Comparison of ENCODE assay signal across 8 cellular contexts in genomic region chr10:99975942-99976809, GRCh38. TPM values are rescaled to one million over a fixed set of nuclear protein-coding genes. Genes with fewer than 3 reads are reported as not detected.
DNase-seq lines count a peak whose midpoint lies in the region; ATAC-seq and TF ChIP-seq lines count a peak whose summit lies in the region.

No MANE protein-coding gene starts in this region.

- H3K4me1 ChIP-seq in IMR-90 (ENCODE audit: control insufficient read depth, insufficient read depth, low read length), result peaks cover 8% of the 10 kb centered on the region
- H3K4me1 ChIP-seq in mesenchymal stem cell (ENCODE audit: control insufficient read depth, insufficient read depth, low read depth, low read length), result peaks cover 11% of the 10 kb centered on the region

- peak overlapping the region; percentile 11 to 62; a peak in 3 of 4 replicates for H4K8ac ChIP-seq in IMR-90 (ENCODE audit: low read depth in 2 of 2, low read length in 2 of 2)
- no peak overlapping the region for H4K8ac ChIP-seq in mesenchymal stem cell (ENCODE audit: low read length)

- H3K9me3 ChIP-seq in AG04450 (ENCODE audit: control insufficient read depth, insufficient read depth, low read length), result no peaks in the 10 kb centered on the region
- no peaks in the 10 kb centered on the region for H3K9me3 ChIP-seq in IMR-90 (ENCODE audit: control insufficient read depth, insufficient read depth, low read length)
- no peaks in the 10 kb centered on the region for H3K9me3 ChIP-seq in mesenchymal stem cell (ENCODE audit: control insufficient read depth, low read length)

- H3K27me3 Mint-ChIP-seq in MCF 10A (ENCODE audit: insufficient read depth, unreplicated experiment), result no peaks in the 10 kb centered on the region
- H3K27me3 Mint-ChIP-seq in activated CD4-positive, alpha-beta memory T cell treated with anti-CD3 and anti-CD28 coated beads, Interleukin-2, amount 10 ng/mL, durations not matched to agents 7 days and 5 days, result no peaks in the 10 kb centered on the region
- H3K27me3 Mint-ChIP-seq in activated CD4-positive, alpha-beta memory T cell treated with anti-CD3 and anti-CD28 coated beads for 36 hours, result no peaks in the 10 kb centered on the region

- TF ChIP-seq POLR2A in IMR-90 (IDR thresholded peaks at IDR 0.05; ENCODE audit: low read depth, low read length), result no peak

- CTCF ChIA-PET in AG04450 (lab: Charles Lee), result interaction anchor here (1.2 to 3.0 kb wide), 7 partner anchors 11 to 131 kb away, joined by 4 to 16 read pairs (median 6); no protein-coding TSS in a partner anchor
- CTCF ChIA-PET in IMR-90 (lab: Yijun Ruan, JAX), result interaction anchor here (0.5 to 1.3 kb wide), 6 partner anchors 11 to 122 kb away, joined by 3 read pairs; partner anchors contain the start of gene DNMBP
- CTCF ChIA-PET in MCF 10A (lab: Yijun Ruan, JAX), result interaction anchor here (0.7 to 6.3 kb wide), 13 partner anchors 11 to 131 kb away, joined by 3 to 55 read pairs (median 4); partner anchors contain the start of gene DNMBP
- CTCF ChIA-PET in activated CD4-positive, alpha-beta memory T cell treated with anti-CD3 and anti-CD28 coated beads, Interleukin-2, amount 10 ng/mL, durations not matched to agents 7 days and 5 days (lab: Charles Lee), result no interaction called here
- CTCF ChIA-PET in activated CD4-positive, alpha-beta memory T cell treated with anti-CD3 and anti-CD28 coated beads for 36 hours (lab: Charles Lee), result interaction anchor here (1.5 to 1.8 kb wide), 2 partner anchors 33 to 70 kb away, joined by 5 read pairs; partner anchors contain the start of gene DNMBP

- H3K14ac ChIP-seq in IMR-90 (replicated peaks; ENCODE audit: low read depth, low read length), result peak overlapping the region; percentile 61; the same call in 1 of the 2 replicates
- H3K14ac ChIP-seq in mesenchymal stem cell (ENCODE audit: low read length in 2 of 2), result peak overlapping the region in 1 of 2 experiments; percentile 55

- no peak overlapping the region for H2AFZ ChIP-seq in IMR-90 (replicated peaks; ENCODE audit: low read length, poor library complexity)
- H2AFZ ChIP-seq in mesenchymal stem cell (ENCODE audit: low read depth, low read length), result no peak overlapping the region

- peak; percentile 5 for ATAC-seq in IMR-90 (ENCODE audit: low read depth)

- H3K27ac ChIP-seq in AG04450 (ENCODE audit: low read depth, low read length), result peak overlapping the region; percentile 89
- H3K27ac ChIP-seq in IMR-90 (ENCODE audit: insufficient read depth, low read length), result peak overlapping the region; percentile 75
- peak overlapping the region; percentile 69 for H3K27ac ChIP-seq in mesenchymal stem cell (ENCODE audit: low read length, poor library complexity, severe bottlenecking)

- H3K9ac ChIP-seq in IMR-90 (ENCODE audit: low read depth, low read length) (peak overlapping the region; percentile 50; the same call in 1 of the 2 replicates), mesenchymal stem cell (ENCODE audit: low read length) (peak overlapping the region; percentile 89)

- WGBS in IMR-90 (ENCODE audit: extremely low coverage in 2 of 2, insufficient read length in 1 of 2), 2 experiments, result 20% methylated on average over 1 of the region's 7 CpGs; no CpG with 5 or more reads in 1 of the 2 experiments
- WGBS in mesenchymal stem cell, result 28% methylated on average over 4 of the region's 7 CpGs

- H3K27me3 ChIP-seq in AG04450 (ENCODE audit: control insufficient read depth, insufficient read depth, low read length) (no peaks in the 10 kb centered on the region), IMR-90 (ENCODE audit: control insufficient read depth, insufficient read depth, low read length) (no peaks in the 10 kb centered on the region), mesenchymal stem cell (ENCODE audit: control insufficient read depth in 1 of 2, insufficient read depth in 1 of 2, low read length in 2 of 2) (no peaks in the 10 kb centered on the region)

- no peak for DNase-seq in AG04450 (ENCODE audit: low read depth, low spot score)
- DNase-seq in IMR-90, result peak; percentile 72
- peak; percentile 69 for DNase-seq in MCF 10A (ENCODE audit: unreplicated experiment)
- peak; percentile 90 for DNase-seq in mesenchymal stem cell
- DNase-seq in activated CD4-positive, alpha-beta memory T cell treated with anti-CD3 and anti-CD28 coated beads, Interleukin-2, amount 10 ng/mL, durations not matched to agents 7 days and 5 days, result no peak
- no peak for DNase-seq in activated CD4-positive, alpha-beta memory T cell treated with anti-CD3 and anti-CD28 coated beads for 36 hours
- no peak for DNase-seq in cortex of kidney (lab: John Stamatoyannopoulos, UW)
- DNase-seq in stimulated activated CD4-positive, alpha-beta T cell treated with anti-CD3 and anti-CD28 coated beads, Interleukin-2, amount 100 ng/mL, for 48 hours, result no peak

- H2BK20ac ChIP-seq in IMR-90 (ENCODE audit: low read depth, low read length), result peak overlapping the region; percentile 30

- H3K79me1 ChIP-seq in IMR-90 (ENCODE audit: low read depth in 1 of 2, low read length in 2 of 2) (peaks cover 22 to 74% of the 10 kb centered on the region in 2 experiments), mesenchymal stem cell (replicated peaks; ENCODE audit: low read length, poor library complexity, severe bottlenecking) (peaks cover 2% of the 10 kb centered on the region)

- H4K91ac ChIP-seq in IMR-90 (ENCODE audit: insufficient read depth, low read depth, low read length) (peak overlapping the region; percentile 34), mesenchymal stem cell (ENCODE audit: low read length) (peak overlapping the region; percentile 39)

- H3K27ac Mint-ChIP-seq in MCF 10A (ENCODE audit: low read depth, unreplicated experiment), result peak overlapping the region; percentile 100
- no peak overlapping the region for H3K27ac Mint-ChIP-seq in activated CD4-positive, alpha-beta memory T cell treated with anti-CD3 and anti-CD28 coated beads, Interleukin-2, amount 10 ng/mL, durations not matched to agents 7 days and 5 days
- no peak overlapping the region for H3K27ac Mint-ChIP-seq in activated CD4-positive, alpha-beta memory T cell treated with anti-CD3 and anti-CD28 coated beads for 36 hours

- H3K4ac ChIP-seq in IMR-90 (ENCODE audit: low read depth, low read length), result peak overlapping the region; percentile 78
- H3K4ac ChIP-seq in mesenchymal stem cell (ENCODE audit: low read depth in 1 of 2, low read length in 2 of 2), result peak overlapping the region in 1 of 2 experiments; percentile 79

- H2AK9ac ChIP-seq in IMR-90 (replicated peaks; ENCODE audit: low read depth, low read length, poor library complexity), result no peak overlapping the region

- dilution Hi-C loops in IMR-90 (cut with HindIII; ENCODE audit: low sequenced_read_pairs, unreplicated experiment), result no loop called here

- TF ChIP-seq RAD21 in IMR-90 (IDR thresholded peaks at IDR 0.05; ENCODE audit: low read length), result no peak

- H3K36me3 ChIP-seq in IMR-90 (ENCODE audit: control insufficient read depth, insufficient read depth, low read length) (no peaks in the 10 kb centered on the region), mesenchymal stem cell (ENCODE audit: control insufficient read depth in 1 of 2, insufficient read depth in 2 of 2, low read depth in 1 of 2, low read length in 2 of 2) (peaks cover 0 to 10% of the 10 kb centered on the region in 2 experiments)

- H3K4me3 Mint-ChIP-seq in MCF 10A (ENCODE audit: unreplicated experiment), result peak overlapping the region; percentile 67
- no peak overlapping the region for H3K4me3 Mint-ChIP-seq in activated CD4-positive, alpha-beta memory T cell treated with anti-CD3 and anti-CD28 coated beads, Interleukin-2, amount 10 ng/mL, durations not matched to agents 7 days and 5 days
- no peak overlapping the region for H3K4me3 Mint-ChIP-seq in activated CD4-positive, alpha-beta memory T cell treated with anti-CD3 and anti-CD28 coated beads for 36 hours

- H3K4me3 ChIP-seq in AG04450 (ENCODE audit: low read depth, low read length) (peak overlapping the region; percentile 27), IMR-90 (ENCODE audit: insufficient read depth, low read depth, low read length) (0 out of 2 replicates have a peak overlapping the region, but pooled peaks have one; percentile 1), mesenchymal stem cell (ENCODE audit: insufficient read depth in 1 of 2, low read depth in 1 of 2, low read length in 2 of 2) (peak overlapping the region in 1 of 2 experiments; percentile 62)

- H4K20me1 ChIP-seq in IMR-90 (ENCODE audit: insufficient read depth, low read length), result no peaks in the 10 kb centered on the region; the same call in 1 of the 2 replicates

- peaks cover 15% of the 10 kb centered on the region for H3K9me1 ChIP-seq in IMR-90 (ENCODE audit: insufficient read depth, low read length)

- peaks cover 19% of the 10 kb centered on the region for H3K4me1 Mint-ChIP-seq in MCF 10A (ENCODE audit: insufficient read depth, unreplicated experiment)
- no peaks in the 10 kb centered on the region for H3K4me1 Mint-ChIP-seq in activated CD4-positive, alpha-beta memory T cell treated with anti-CD3 and anti-CD28 coated beads, Interleukin-2, amount 10 ng/mL, durations not matched to agents 7 days and 5 days
- H3K4me1 Mint-ChIP-seq in activated CD4-positive, alpha-beta memory T cell treated with anti-CD3 and anti-CD28 coated beads for 36 hours (ENCODE audit: low read depth), result no peaks in the 10 kb centered on the region

- H3K4me2 ChIP-seq in IMR-90 (ENCODE audit: low read depth, low read length), result peak overlapping the region; percentile 92
- H3K4me2 ChIP-seq in mesenchymal stem cell (ENCODE audit: low read length, poor library complexity, severe bottlenecking), result no peak overlapping the region

- H3K23ac ChIP-seq in IMR-90 (ENCODE audit: low read depth, low read length) (peak overlapping the region; percentile 72), mesenchymal stem cell (ENCODE audit: low read length in 2 of 2) (no peak overlapping the region)

- peaks cover 16% of the 10 kb centered on the region for H3K36me3 Mint-ChIP-seq in MCF 10A (ENCODE audit: insufficient read depth, unreplicated experiment)
- H3K36me3 Mint-ChIP-seq in activated CD4-positive, alpha-beta memory T cell treated with anti-CD3 and anti-CD28 coated beads, Interleukin-2, amount 10 ng/mL, durations not matched to agents 7 days and 5 days (ENCODE audit: low read depth), result peaks cover 4% of the 10 kb centered on the region
- no peaks in the 10 kb centered on the region for H3K36me3 Mint-ChIP-seq in activated CD4-positive, alpha-beta memory T cell treated with anti-CD3 and anti-CD28 coated beads for 36 hours

- intact Hi-C loops in IMR-90 (cut with micrococcal nuclease), result loop anchor here (2.0 to 5.0 kb wide), 3 partner anchors 25 to 211 kb away; partner anchors contain the start of genes DNMBP and ERLIN1
- intact Hi-C loops in MCF 10A (cut with micrococcal nuclease), result loop anchor here (5.0 kb wide), 1 partner anchor 49 kb away; no protein-coding TSS in a partner anchor
- intact Hi-C loops in activated CD4-positive, alpha-beta memory T cell treated with anti-CD3 and anti-CD28 coated beads for 36 hours (cut with micrococcal nuclease), result no loop called here

- H3K9me3 Mint-ChIP-seq in MCF 10A (ENCODE audit: unreplicated experiment), result no peaks in the 10 kb centered on the region
- no peaks in the 10 kb centered on the region for H3K9me3 Mint-ChIP-seq in activated CD4-positive, alpha-beta memory T cell treated with anti-CD3 and anti-CD28 coated beads, Interleukin-2, amount 10 ng/mL, durations not matched to agents 7 days and 5 days
- H3K9me3 Mint-ChIP-seq in activated CD4-positive, alpha-beta memory T cell treated with anti-CD3 and anti-CD28 coated beads for 36 hours, result no peaks in the 10 kb centered on the region

- POLR2A ChIA-PET in AG04450 (lab: Yijun Ruan, JAX) (interaction anchor here (1.3 to 2.2 kb wide), 5 partner anchors 21 to 70 kb away, joined by 4 to 11 read pairs (median 6); partner anchors contain the start of gene DNMBP), IMR-90 (lab: Charles Lee; ENCODE audit: unreplicated experiment) (interaction anchor here (0.5 kb wide), 1 partner anchor 49 kb away, joined by 3 read pairs; no protein-coding TSS in a partner anchor), MCF 10A (lab: Yijun Ruan, JAX) (interaction anchor here (0.8 to 16.1 kb wide), 9 partner anchors 10 to 209 kb away, joined by 3 to 547 read pairs (median 11); partner anchors contain the start of gene DNMBP)
- POLR2A ChIA-PET in activated CD4-positive, alpha-beta memory T cell treated with anti-CD3 and anti-CD28 coated beads, Interleukin-2, amount 10 ng/mL, durations not matched to agents 7 days and 5 days (lab: Charles Lee), result no interaction called here
- POLR2A ChIA-PET in activated CD4-positive, alpha-beta memory T cell treated with anti-CD3 and anti-CD28 coated beads for 36 hours (lab: Charles Lee), result no interaction called here

- H2BK5ac ChIP-seq in IMR-90 (ENCODE audit: low read depth, low read length, poor library complexity, severe bottlenecking), result peak overlapping the region; percentile 95
- H2BK5ac ChIP-seq in mesenchymal stem cell (ENCODE audit: low read depth, low read length, poor library complexity, severe bottlenecking), result peak overlapping the region; percentile 22

- TF ChIP-seq CTCF in AG04450 (IDR thresholded peaks at IDR 0.05; ENCODE audit: low read depth, low read length) (no peak), IMR-90 (conservative IDR thresholded peaks at IDR 0.05; ENCODE audit: low read depth, low read length) (no peak), MCF 10A (IDR thresholded peaks at IDR 0.05; ENCODE audit: unreplicated experiment) (no peak)

- H3K56ac ChIP-seq in IMR-90 (ENCODE audit: extremely low read depth, insufficient read depth, low read length), result peak overlapping the region; percentile 40

- H4K5ac ChIP-seq in IMR-90 (ENCODE audit: low read depth, low read length), result peak overlapping the region; percentile 37

- H3K18ac ChIP-seq in IMR-90 (ENCODE audit: low read depth, low read length), result peak overlapping the region; percentile 83
- peak overlapping the region; percentile 57 to 89 for H3K18ac ChIP-seq in mesenchymal stem cell (ENCODE audit: low read depth in 1 of 2, low read length in 2 of 2)

- BruUV-seq in IMR-90 (replicated peaks; lab: Mats Ljungman, UMichigan), result no TSS peak
- BruUV-seq in MCF 10A (replicated peaks; lab: Mats Ljungman, UMichigan), result TSS peak; percentile 94

- H2AK5ac ChIP-seq in IMR-90 (ENCODE audit: low read depth, low read length), result peak overlapping the region; percentile 72; the same call in 1 of the 2 replicates
- H2AK5ac ChIP-seq in mesenchymal stem cell (ENCODE audit: low read length, severe bottlenecking), result peak overlapping the region; percentile 28

- peak overlapping the region; percentile 70 for H2BK120ac ChIP-seq in IMR-90 (ENCODE audit: low read depth, low read length)
- H2BK120ac ChIP-seq in mesenchymal stem cell (ENCODE audit: low read depth, low read length), result peak overlapping the region; percentile 5

- H2BK12ac ChIP-seq in mesenchymal stem cell (ENCODE audit: low read length in 2 of 2), result peak overlapping the region; percentile 63 to 77

- in situ Hi-C loops in IMR-90 (cut with MboI; ENCODE audit: low sequenced_read_pairs), result no loop called here

- H2BK15ac ChIP-seq in IMR-90 (ENCODE audit: low read depth, low read length), result peak overlapping the region; percentile 16; the same call in 2 of the 3 replicates
- H2BK15ac ChIP-seq in mesenchymal stem cell (ENCODE audit: low read depth, poor library complexity, severe bottlenecking), result no peak overlapping the region

RNA-seq across cellular contexts. Expression of gene DNMBP, which starts 33.6 kb away (rescaled TPM):
- polyA plus RNA-seq in AG04450 (2011; rRNA removed) (16.1 and 18.2 TPM in 2 replicates), IMR-90 (2012; rRNA removed) (13.6 and 14.3 TPM in 2 replicates)
- polyA minus RNA-seq in AG04450 (2011; rRNA and poly(A)+ RNA removed), result 21.2 and 24.0 TPM in 2 replicates
- total RNA-seq in IMR-90 (2012; rRNA removed) (10.9 and 13.6 TPM in 2 replicates), MCF 10A (2022) (11.3 and 14.3 TPM in 2 replicates)
- 6.4 and 7.7 TPM in 2 replicates for polyA plus RNA-seq in IMR-90 (2012; cell fraction: cytosol; rRNA removed)
- 22.1 and 44.3 TPM in 2 replicates for polyA plus RNA-seq in IMR-90 (2012; cell fraction: nucleus; rRNA removed; ENCODE audit: low replicate concordance)
- 15.3 TPM for polyA plus RNA-seq in mesenchymal stem cell (2013, experiment 1 of 2)
- 14.3 TPM for polyA plus RNA-seq in mesenchymal stem cell (2013, experiment 2 of 2)
- total RNA-seq in activated CD4-positive, alpha-beta memory T cell treated with anti-CD3 and anti-CD28 coated beads, Interleukin-2, amount 10 ng/mL, durations not matched to agents 7 days and 5 days, result 1 to 10 TPM; 4.8 to 5.1 TPM
- total RNA-seq in activated CD4-positive, alpha-beta memory T cell treated with anti-CD3 and anti-CD28 coated beads for 36 hours, result 1 to 10 TPM; 2.1 to 2.2 TPM

Comparison
In these comparisons a context has a peak if more than half of its experiments do, and no peak if none do; other contexts are left out.
1. DNase-seq: peak in IMR-90 (single experiment), MCF 10A (single experiment) and mesenchymal stem cell (single experiment); none in AG04450 (single experiment), activated CD4-positive, alpha-beta memory T cell treated with anti-CD3 and anti-CD28 coated beads, Interleukin-2, amount 10 ng/mL, durations not matched to agents 7 days and 5 days (single experiment), activated CD4-positive, alpha-beta memory T cell treated with anti-CD3 and anti-CD28 coated beads for 36 hours (single experiment), cortex of kidney (single experiment) and stimulated activated CD4-positive, alpha-beta T cell treated with anti-CD3 and anti-CD28 coated beads, Interleukin-2, amount 100 ng/mL, for 48 hours (0 of 2).
2. POLR2A ChIA-PET loops: an anchor here in AG04450 (1.3 to 2.2 kb wide), IMR-90 (0.5 kb wide) and MCF 10A (0.8 to 16.1 kb wide); none called in activated CD4-positive, alpha-beta memory T cell treated with anti-CD3 and anti-CD28 coated beads, Interleukin-2, amount 10 ng/mL, durations not matched to agents 7 days and 5 days and activated CD4-positive, alpha-beta memory T cell treated with anti-CD3 and anti-CD28 coated beads for 36 hours.
3. Peak in every context shown above with its lines, with median percentiles within 50 percentile points of each other: H3K27ac ChIP-seq.